In the genomic region with DNA sequence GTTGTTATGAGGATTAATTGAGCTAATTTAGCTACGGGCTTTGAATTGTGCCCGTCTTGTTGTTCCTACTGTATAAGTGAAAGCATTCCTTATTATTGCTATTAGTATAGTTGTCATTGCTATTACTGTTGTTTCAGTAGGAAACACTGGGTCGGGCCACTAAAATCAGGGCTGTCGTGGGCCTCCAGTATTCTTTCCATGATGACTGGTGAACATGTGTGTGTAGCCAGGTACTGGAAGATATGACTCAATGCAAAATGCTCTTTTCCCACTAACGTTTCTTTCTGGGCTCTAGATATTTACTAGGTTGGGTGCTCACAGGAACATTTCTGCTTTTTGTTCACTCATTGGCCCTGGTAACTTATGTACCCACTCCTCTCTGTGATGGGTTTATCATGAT, we compare ENCODE assay signal across 21 cellular contexts. TPM values are rescaled to one million over a fixed set of nuclear protein-coding genes. Genes with fewer than 3 reads are reported as not detected.
DNase-seq lines count a peak whose midpoint lies in the region; ATAC-seq and TF ChIP-seq lines count a peak whose summit lies in the region.
"Had no signal": no experiment of that assay in that cellular context is flagged by ENCODE, and none has a peak within 500 bp of the region (broad histone marks: within the 10 kb centered on the region; RNA-seq: fewer than 3 reads in every experiment).

No MANE protein-coding gene starts in this region.

- no peaks in the 10 kb centered on the region for H3K9me2 ChIP-seq in Loucy (replicated peaks; ENCODE audit: low read depth, low read length)

- no peak overlapping the region for H3K4me3 Mint-ChIP-seq in activated CD4-positive, alpha-beta memory T cell treated with anti-CD3 and anti-CD28 coated beads for 36 hours
- H3K4me3 Mint-ChIP-seq in activated CD4-positive, alpha-beta memory T cell treated with anti-CD3 and anti-CD28 coated beads, Interleukin-2, amount 10 ng/mL, durations not matched to agents 7 days and 5 days, result no peak overlapping the region
- no peak overlapping the region for H3K4me3 Mint-ChIP-seq in activated naive CD8-positive, alpha-beta T cell treated with anti-CD3 and anti-CD28 coated beads, Interleukin-2, amount 50 U/mL, for 24 hours
- no peak overlapping the region for H3K4me3 Mint-ChIP-seq in activated naive CD8-positive, alpha-beta T cell treated with anti-CD3 and anti-CD28 coated beads for 36 hours
- no peak overlapping the region for H3K4me3 Mint-ChIP-seq in activated T-helper 2 cell treated with anti-CD3 and anti-CD28 coated beads, Interferon-gamma antibody, Interleukin-2, Interleukin-4, amounts not matched to agents 10 μg/mL and 5 μg/mL and 100 μg/mL, durations not matched to agents 14 hours and 24 hours and 36 hours (ENCODE audit: low read depth)

- H3F3A ChIP-seq in Loucy (ENCODE audit: low read depth), result 0 out of 2 replicates have a peak, but pooled peaks cover 5% of the 10 kb centered on the region

- 0 out of 2 replicates have a peak, but pooled peaks cover 2% of the 10 kb centered on the region for H3K36me3 ChIP-seq in Loucy (ENCODE audit: insufficient read depth, low read length)

- no peaks in the 10 kb centered on the region for H3K27me3 Mint-ChIP-seq in activated CD4-positive, alpha-beta memory T cell treated with anti-CD3 and anti-CD28 coated beads for 36 hours
- no peaks in the 10 kb centered on the region for H3K27me3 Mint-ChIP-seq in activated CD4-positive, alpha-beta memory T cell treated with anti-CD3 and anti-CD28 coated beads, Interleukin-2, amount 10 ng/mL, durations not matched to agents 7 days and 5 days
- no peaks in the 10 kb centered on the region for H3K27me3 Mint-ChIP-seq in activated naive CD8-positive, alpha-beta T cell treated with anti-CD3 and anti-CD28 coated beads, Interleukin-2, amount 50 U/mL, for 24 hours
- no peaks in the 10 kb centered on the region for H3K27me3 Mint-ChIP-seq in activated naive CD8-positive, alpha-beta T cell treated with anti-CD3 and anti-CD28 coated beads for 36 hours
- H3K27me3 Mint-ChIP-seq in activated T-helper 2 cell treated with anti-CD3 and anti-CD28 coated beads, Interferon-gamma antibody, Interleukin-2, Interleukin-4, amounts not matched to agents 10 μg/mL and 5 μg/mL and 100 μg/mL, durations not matched to agents 14 hours and 24 hours and 36 hours (ENCODE audit: low read depth), result no peaks in the 10 kb centered on the region

- CTCF ChIA-PET in activated CD4-positive, alpha-beta memory T cell treated with anti-CD3 and anti-CD28 coated beads for 36 hours (lab: Charles Lee), result no interaction called here
- CTCF ChIA-PET in activated CD4-positive, alpha-beta memory T cell treated with anti-CD3 and anti-CD28 coated beads, Interleukin-2, amount 10 ng/mL, durations not matched to agents 7 days and 5 days (lab: Charles Lee), result no interaction called here

- H4K20me1 ChIP-seq in Loucy (ENCODE audit: insufficient read depth, low read length, poor library complexity, severe bottlenecking), result no peaks in the 10 kb centered on the region

- H3K27me3 ChIP-seq in Loucy (ENCODE audit: insufficient read depth, low read length, poor library complexity, severe bottlenecking), result no peaks in the 10 kb centered on the region
- H3K27me3 ChIP-seq: BE2C had no signal

- no peaks in the 10 kb centered on the region for H3K9me3 ChIP-seq in Loucy (ENCODE audit: insufficient read depth, low read depth, low read length)
- H3K9me3 ChIP-seq: A549, BE2C had no signal

- H3K4me3 ChIP-seq in Loucy (ENCODE audit: low read length, poor library complexity, severe bottlenecking), result no peak overlapping the region
- H3K4me3 ChIP-seq: A549, PC-9 had no signal

- H3K4me2 ChIP-seq in Loucy (ENCODE audit: low read depth, low read length, poor library complexity, severe bottlenecking), result peak overlapping the region; percentile 43
- H3K4me2 ChIP-seq: A549, KMS-11, PC-9 had no signal

- POLR2A ChIA-PET in activated CD4-positive, alpha-beta memory T cell treated with anti-CD3 and anti-CD28 coated beads for 36 hours (lab: Charles Lee), result no interaction called here
- POLR2A ChIA-PET in activated CD4-positive, alpha-beta memory T cell treated with anti-CD3 and anti-CD28 coated beads, Interleukin-2, amount 10 ng/mL, durations not matched to agents 7 days and 5 days (lab: Charles Lee), result no interaction called here

- no peak for TF ChIP-seq CTCF in Loucy (conservative IDR thresholded peaks at IDR 0.05; ENCODE audit: low read length)

- H3K4me1 ChIP-seq in Loucy (ENCODE audit: insufficient read depth, low read length, poor library complexity, severe bottlenecking), result peaks cover 37% of the 10 kb centered on the region
- H3K4me1 ChIP-seq: BE2C had no signal

- intact Hi-C loops in activated CD4-positive, alpha-beta memory T cell treated with anti-CD3 and anti-CD28 coated beads for 36 hours (cut with micrococcal nuclease), result no loop called here
- intact Hi-C loops in activated T-helper 2 cell treated with anti-CD3 and anti-CD28 coated beads, Interferon-gamma antibody, Interleukin-2, Interleukin-4, amounts not matched to agents 10 μg/mL and 5 μg/mL and 100 μg/mL, durations not matched to agents 14 hours and 24 hours and 36 hours (cut with micrococcal nuclease), result loop anchor here (10.0 kb wide), 1 partner anchor 238 kb away; a partner anchor contains a TSS

- H3K9ac ChIP-seq in Loucy (ENCODE audit: low read depth, low read length, poor library complexity, severe bottlenecking), result no peak overlapping the region
- H3K9ac ChIP-seq: KMS-11 had no signal

- H2AFZ ChIP-seq in Loucy (ENCODE audit: low read length), result no peak overlapping the region
- H2AFZ ChIP-seq: PC-9 had no signal

- no peaks in the 10 kb centered on the region for H3K9me3 Mint-ChIP-seq in activated CD4-positive, alpha-beta memory T cell treated with anti-CD3 and anti-CD28 coated beads for 36 hours
- H3K9me3 Mint-ChIP-seq in activated CD4-positive, alpha-beta memory T cell treated with anti-CD3 and anti-CD28 coated beads, Interleukin-2, amount 10 ng/mL, durations not matched to agents 7 days and 5 days, result no peaks in the 10 kb centered on the region
- H3K9me3 Mint-ChIP-seq in activated naive CD8-positive, alpha-beta T cell treated with anti-CD3 and anti-CD28 coated beads, Interleukin-2, amount 50 U/mL, for 24 hours, result no peaks in the 10 kb centered on the region
- no peaks in the 10 kb centered on the region for H3K9me3 Mint-ChIP-seq in activated naive CD8-positive, alpha-beta T cell treated with anti-CD3 and anti-CD28 coated beads for 36 hours
- H3K9me3 Mint-ChIP-seq in activated T-helper 2 cell treated with anti-CD3 and anti-CD28 coated beads, Interferon-gamma antibody, Interleukin-2, Interleukin-4, amounts not matched to agents 10 μg/mL and 5 μg/mL and 100 μg/mL, durations not matched to agents 14 hours and 24 hours and 36 hours, result no peaks in the 10 kb centered on the region

- H3K27ac Mint-ChIP-seq in activated CD4-positive, alpha-beta memory T cell treated with anti-CD3 and anti-CD28 coated beads for 36 hours, result peak overlapping the region; percentile 44
- no peak overlapping the region for H3K27ac Mint-ChIP-seq in activated CD4-positive, alpha-beta memory T cell treated with anti-CD3 and anti-CD28 coated beads, Interleukin-2, amount 10 ng/mL, durations not matched to agents 7 days and 5 days
- H3K27ac Mint-ChIP-seq in activated naive CD8-positive, alpha-beta T cell treated with anti-CD3 and anti-CD28 coated beads, Interleukin-2, amount 50 U/mL, for 24 hours, result peak overlapping the region; percentile 83
- H3K27ac Mint-ChIP-seq in activated naive CD8-positive, alpha-beta T cell treated with anti-CD3 and anti-CD28 coated beads for 36 hours, result no peak overlapping the region
- H3K27ac Mint-ChIP-seq in activated T-helper 2 cell treated with anti-CD3 and anti-CD28 coated beads, Interferon-gamma antibody, Interleukin-2, Interleukin-4, amounts not matched to agents 10 μg/mL and 5 μg/mL and 100 μg/mL, durations not matched to agents 14 hours and 24 hours and 36 hours, result peak overlapping the region; percentile 8

- H3K4me1 Mint-ChIP-seq in activated CD4-positive, alpha-beta memory T cell treated with anti-CD3 and anti-CD28 coated beads for 36 hours (ENCODE audit: low read depth), result peaks cover 47% of the 10 kb centered on the region
- H3K4me1 Mint-ChIP-seq in activated CD4-positive, alpha-beta memory T cell treated with anti-CD3 and anti-CD28 coated beads, Interleukin-2, amount 10 ng/mL, durations not matched to agents 7 days and 5 days, result peaks cover 45% of the 10 kb centered on the region
- peaks cover 45% of the 10 kb centered on the region for H3K4me1 Mint-ChIP-seq in activated naive CD8-positive, alpha-beta T cell treated with anti-CD3 and anti-CD28 coated beads, Interleukin-2, amount 50 U/mL, for 24 hours
- H3K4me1 Mint-ChIP-seq in activated naive CD8-positive, alpha-beta T cell treated with anti-CD3 and anti-CD28 coated beads for 36 hours, result peaks cover 32% of the 10 kb centered on the region
- peaks cover 29% of the 10 kb centered on the region for H3K4me1 Mint-ChIP-seq in activated T-helper 2 cell treated with anti-CD3 and anti-CD28 coated beads, Interferon-gamma antibody, Interleukin-2, Interleukin-4, amounts not matched to agents 10 μg/mL and 5 μg/mL and 100 μg/mL, durations not matched to agents 14 hours and 24 hours and 36 hours (ENCODE audit: low read depth)

- H3K36me3 Mint-ChIP-seq in activated CD4-positive, alpha-beta memory T cell treated with anti-CD3 and anti-CD28 coated beads for 36 hours, result peaks cover 12% of the 10 kb centered on the region
- H3K36me3 Mint-ChIP-seq in activated CD4-positive, alpha-beta memory T cell treated with anti-CD3 and anti-CD28 coated beads, Interleukin-2, amount 10 ng/mL, durations not matched to agents 7 days and 5 days (ENCODE audit: low read depth), result peaks cover 45% of the 10 kb centered on the region
- H3K36me3 Mint-ChIP-seq in activated naive CD8-positive, alpha-beta T cell treated with anti-CD3 and anti-CD28 coated beads, Interleukin-2, amount 50 U/mL, for 24 hours (ENCODE audit: low read depth), result peaks cover 36% of the 10 kb centered on the region
- H3K36me3 Mint-ChIP-seq in activated naive CD8-positive, alpha-beta T cell treated with anti-CD3 and anti-CD28 coated beads for 36 hours, result peaks cover 22% of the 10 kb centered on the region
- peaks cover 43% of the 10 kb centered on the region for H3K36me3 Mint-ChIP-seq in activated T-helper 2 cell treated with anti-CD3 and anti-CD28 coated beads, Interferon-gamma antibody, Interleukin-2, Interleukin-4, amounts not matched to agents 10 μg/mL and 5 μg/mL and 100 μg/mL, durations not matched to agents 14 hours and 24 hours and 36 hours (ENCODE audit: low read depth)

- peak; percentile 49 for DNase-seq in activated CD4-positive, alpha-beta memory T cell treated with anti-CD3 and anti-CD28 coated beads for 36 hours
- no peak for DNase-seq in activated CD4-positive, alpha-beta memory T cell treated with anti-CD3 and anti-CD28 coated beads, Interleukin-2, amount 10 ng/mL, durations not matched to agents 7 days and 5 days
- DNase-seq in activated naive CD8-positive, alpha-beta T cell treated with anti-CD3 and anti-CD28 coated beads, Interleukin-2, amount 50 U/mL, for 24 hours, result no peak
- no peak for DNase-seq in activated naive CD8-positive, alpha-beta T cell treated with anti-CD3 and anti-CD28 coated beads for 36 hours
- DNase-seq in activated T-helper 2 cell treated with anti-CD3 and anti-CD28 coated beads, Interferon-gamma antibody, Interleukin-2, Interleukin-4, amounts not matched to agents 10 μg/mL and 5 μg/mL and 100 μg/mL, durations not matched to agents 14 hours and 24 hours and 36 hours (ENCODE audit: low spot score), result no peak
- DNase-seq: BE2C, DMS53, EL, GF-D8, IMR-90, MV-4-11, NCI-H1105 treated with DMSO at 0.1 percent for 48 hours, NCI-H2029 treated with DMSO at 0.1 percent for 48 hours, NCI-H226, NCI-H510A treated with DMSO at 0.1 percent for 48 hours, NCI-H748 treated with DMSO at 0.1 percent for 48 hours, PC-9 had no signal

- H3K79me2 ChIP-seq in Loucy (ENCODE audit: insufficient read depth, low read length), result peaks cover 50% of the 10 kb centered on the region

- ATAC-seq in activated naive CD8-positive, alpha-beta T cell treated with anti-CD3 and anti-CD28 coated beads, Interleukin-2, amount 50 U/mL, for 24 hours, result peak; percentile 62
- ATAC-seq in HG03457 (IDR thresholded peaks at IDR 0.05; ENCODE audit: unreplicated experiment), result no peak
- ATAC-seq: A549 had no signal

RNA-seq across cellular contexts. Expression of a gene that starts 4.9 kb away (rescaled TPM):
- total RNA-seq in activated CD4-positive, alpha-beta memory T cell treated with anti-CD3 and anti-CD28 coated beads for 36 hours, result 10 to 100 TPM; 36.7 to 39.0 TPM
- total RNA-seq in activated CD4-positive, alpha-beta memory T cell treated with anti-CD3 and anti-CD28 coated beads, Interleukin-2, amount 10 ng/mL, durations not matched to agents 7 days and 5 days, result 10 to 100 TPM; 31.8 to 33.2 TPM
- total RNA-seq in activated naive CD8-positive, alpha-beta T cell treated with anti-CD3 and anti-CD28 coated beads for 36 hours, result 10 to 100 TPM; 32.8 to 33.9 TPM
- total RNA-seq in activated T-helper 2 cell treated with anti-CD3 and anti-CD28 coated beads, Interferon-gamma antibody, Interleukin-2, Interleukin-4, amounts not matched to agents 10 μg/mL and 5 μg/mL and 100 μg/mL, durations not matched to agents 14 hours and 24 hours and 36 hours, result 48.2 and 50.1 TPM in 2 replicates

RNA-seq across cellular contexts. Expression of a gene that starts 53.5 kb away (rescaled TPM):
- total RNA-seq in activated CD4-positive, alpha-beta memory T cell treated with anti-CD3 and anti-CD28 coated beads for 36 hours, result 10 to 100 TPM; 14.7 to 16.0 TPM
- total RNA-seq in activated CD4-positive, alpha-beta memory T cell treated with anti-CD3 and anti-CD28 coated beads, Interleukin-2, amount 10 ng/mL, durations not matched to agents 7 days and 5 days, result 1 to 10 TPM; 7.9 to 9.5 TPM
- total RNA-seq in activated naive CD8-positive, alpha-beta T cell treated with anti-CD3 and anti-CD28 coated beads for 36 hours, result 10 to 100 TPM; 14.3 to 14.9 TPM
- total RNA-seq in activated T-helper 2 cell treated with anti-CD3 and anti-CD28 coated beads, Interferon-gamma antibody, Interleukin-2, Interleukin-4, amounts not matched to agents 10 μg/mL and 5 μg/mL and 100 μg/mL, durations not matched to agents 14 hours and 24 hours and 36 hours, result 15.5 and 16.1 TPM in 2 replicates

RNA-seq across cellular contexts. Expression of a gene that starts 55.4 kb away (rescaled TPM):
- 10 to 100 TPM; 50.7 to 55.3 TPM for total RNA-seq in activated CD4-positive, alpha-beta memory T cell treated with anti-CD3 and anti-CD28 coated beads for 36 hours
- 10 to 100 TPM; 23.5 to 29.0 TPM for total RNA-seq in activated CD4-positive, alpha-beta memory T cell treated with anti-CD3 and anti-CD28 coated beads, Interleukin-2, amount 10 ng/mL, durations not matched to agents 7 days and 5 days
- total RNA-seq in activated naive CD8-positive, alpha-beta T cell treated with anti-CD3 and anti-CD28 coated beads for 36 hours, result 10 to 100 TPM; 71.2 to 80.8 TPM
- 58.0 and 68.2 TPM in 2 replicates for total RNA-seq in activated T-helper 2 cell treated with anti-CD3 and anti-CD28 coated beads, Interferon-gamma antibody, Interleukin-2, Interleukin-4, amounts not matched to agents 10 μg/mL and 5 μg/mL and 100 μg/mL, durations not matched to agents 14 hours and 24 hours and 36 hours

Comparison
In these comparisons a context has a peak if more than half of its experiments do, and no peak if none do; other contexts are left out.
1. H3K27ac Mint-ChIP-seq: peak in activated CD4-positive, alpha-beta memory T cell treated with anti-CD3 and anti-CD28 coated beads for 36 hours (single experiment), activated naive CD8-positive, alpha-beta T cell treated with anti-CD3 and anti-CD28 coated beads, Interleukin-2, amount 50 U/mL, for 24 hours (single experiment) and activated T-helper 2 cell treated with anti-CD3 and anti-CD28 coated beads, Interferon-gamma antibody, Interleukin-2, Interleukin-4, amounts not matched to agents 10 μg/mL and 5 μg/mL and 100 μg/mL, durations not matched to agents 14 hours and 24 hours and 36 hours (single experiment); none in activated CD4-positive, alpha-beta memory T cell treated with anti-CD3 and anti-CD28 coated beads, Interleukin-2, amount 10 ng/mL, durations not matched to agents 7 days and 5 days (single experiment) and activated naive CD8-positive, alpha-beta T cell treated with anti-CD3 and anti-CD28 coated beads for 36 hours (single experiment).